In the genomic region with DNA sequence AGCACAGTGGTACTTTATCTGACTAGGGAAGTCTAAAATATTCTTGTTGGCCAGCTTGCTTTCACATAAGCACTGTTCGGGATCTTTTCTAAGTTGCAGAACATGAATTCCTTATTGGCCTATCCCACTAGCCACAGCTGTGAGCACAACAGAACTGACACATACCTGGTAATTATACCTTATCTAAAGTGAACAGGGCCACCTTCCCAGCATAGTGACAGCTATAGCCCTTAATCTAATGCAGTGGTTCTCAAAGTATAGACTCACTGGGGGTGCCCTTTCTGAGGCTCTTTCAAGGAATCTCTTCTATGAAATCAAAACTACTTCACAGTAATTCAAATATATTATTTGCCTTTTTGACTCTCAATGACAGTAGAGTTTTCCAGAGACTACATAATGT, we compare ENCODE assay signal across 23 cellular contexts.
"Had no signal": no experiment of that assay in that cellular context is flagged by ENCODE, and none has a peak within 500 bp of the region (broad histone marks: within the 10 kb centered on the region; RNA-seq: fewer than 3 reads in every experiment).

No MANE protein-coding gene starts in this region.

- H3K4me1 ChIP-seq: foreskin keratinocyte, parathyroid adenoma, right lobe of liver, tibial nerve, upper lobe of right lung, uterus had no signal

- H3K79me2 ChIP-seq: parathyroid adenoma had no signal

- H3K36me3 ChIP-seq: esophagus muscularis mucosa, gastroesophageal sphincter, neural progenitor cell, right lobe of liver, thoracic aorta, tibial nerve, upper lobe of right lung, uterus had no signal

- DNase-seq: dermis blood vessel endothelial cell; effector memory CD4-positive, alpha-beta T cell; foreskin keratinocyte; naive B cell; right lobe of liver; small intestine; stimulated activated CD4-positive, alpha-beta T cell treated with anti-CD3 and anti-CD28 coated beads, Interleukin-15, amount 100 ng/mL, for 24 hours; stimulated activated CD4-positive, alpha-beta T cell treated with anti-CD3 and anti-CD28 coated beads, Interleukin-2, amount 100 ng/mL, for 48 hours; stimulated activated naive B cell treated with anti-CD40 and anti-IgM and Interleukin-4, amounts not matched to agents 10 μg/mL and 1 μg/mL and 100 μg/mL, for 72 hours; upper lobe of right lung; uterus had no signal

- H3K27me3 ChIP-seq: esophagus muscularis mucosa, foreskin keratinocyte, gastroesophageal sphincter, neural progenitor cell, right lobe of liver, tibial nerve, upper lobe of right lung, uterus had no signal

- H3K4me3 Mint-ChIP-seq: memory B cell; naive B cell; natural killer cell treated with Interleukin-12 subunit alpha and Interleukin-12 subunit beta and Interleukin-15 and Interleukin-18, amount 100 ng/mL, for 72 hours; neural progenitor cell; stimulated activated naive B cell treated with anti-CD40 and anti-IgM and Interleukin-4, amounts not matched to agents 10 μg/mL and 1 μg/mL and 100 μg/mL, for 72 hours; stimulated activated naive CD8-positive, alpha-beta T cell treated with anti-CD3 and anti-CD28 coated beads, Interleukin-15, Interleukin-2, amounts not matched to agents 100 ng/mL and 50 ng/mL, for 24 hours had no signal

- H3K27me3 Mint-ChIP-seq: memory B cell; naive B cell; natural killer cell treated with Interleukin-12 subunit alpha and Interleukin-12 subunit beta and Interleukin-15 and Interleukin-18, amount 100 ng/mL, for 72 hours; progenitor cell of endocrine pancreas; stimulated activated naive B cell treated with anti-CD40 and anti-IgM and Interleukin-4, amounts not matched to agents 10 μg/mL and 1 μg/mL and 100 μg/mL, for 72 hours; stimulated activated naive CD8-positive, alpha-beta T cell treated with anti-CD3 and anti-CD28 coated beads, Interleukin-15, Interleukin-2, amounts not matched to agents 100 ng/mL and 50 ng/mL, for 24 hours had no signal

- H3K4me3 ChIP-seq: coronary artery, esophagus muscularis mucosa, gastroesophageal sphincter, lung, neural progenitor cell, right lobe of liver, thoracic aorta, tibial nerve, upper lobe of right lung, uterus had no signal

- H3K9me3 Mint-ChIP-seq: memory B cell had no signal

- H3K9me3 ChIP-seq: esophagus muscularis mucosa, gastroesophageal sphincter, right lobe of liver, thoracic aorta, upper lobe of right lung, uterus had no signal

- H3K9ac ChIP-seq: neural progenitor cell, parathyroid adenoma had no signal

- H3K27ac ChIP-seq: coronary artery, esophagus muscularis mucosa, foreskin keratinocyte, neural progenitor cell, parathyroid adenoma, right lobe of liver, thoracic aorta, tibial nerve, upper lobe of right lung, uterus had no signal

- H3K4me2 ChIP-seq: neural progenitor cell had no signal

- H3K27ac Mint-ChIP-seq: memory B cell; naive B cell; natural killer cell treated with Interleukin-12 subunit alpha and Interleukin-12 subunit beta and Interleukin-15 and Interleukin-18, amount 100 ng/mL, for 72 hours; neural progenitor cell; progenitor cell of endocrine pancreas; stimulated activated naive B cell treated with anti-CD40 and anti-IgM and Interleukin-4, amounts not matched to agents 10 μg/mL and 1 μg/mL and 100 μg/mL, for 72 hours; stimulated activated naive CD8-positive, alpha-beta T cell treated with anti-CD3 and anti-CD28 coated beads, Interleukin-15, Interleukin-2, amounts not matched to agents 100 ng/mL and 50 ng/mL, for 24 hours had no signal

- H2AFZ ChIP-seq: neural progenitor cell, parathyroid adenoma had no signal
